Comparison of ENCODE assay signal across 9 cellular contexts in genomic region chr9:93058357-93059096, GRCh38. TPM values are rescaled to one million over a fixed set of nuclear protein-coding genes. Genes with fewer than 3 reads are reported as not detected.
DNase-seq lines count a peak whose midpoint lies in the region; ATAC-seq, FAIRE-seq and TF ChIP-seq lines count a peak whose summit lies in the region.
"Had no signal": no experiment of that assay in that cellular context is flagged by ENCODE, and none has a peak within 500 bp of the region (broad histone marks: within the 10 kb centered on the region; RNA-seq: fewer than 3 reads in every experiment).

Gene SUSD3, plus strand, starts transcription at chr9:93058701. Its CDS starts 42 bp downstream, at chr9:93058743.

- FAIRE-seq in HTR-8/SVneo (lab: Jason Lieb, UNC) = no peak
- FAIRE-seq: endometrium had no signal

- H3K27me3 Mint-ChIP-seq in activated T-helper 17 cell treated with anti-CD3 and anti-CD28 coated beads, Interleukin-2, amount 50 U/mL, for 72 hours = no peaks in the 10 kb centered on the region
- H3K27me3 Mint-ChIP-seq in glutamatergic neuron (ENCODE audit: unreplicated experiment) = peaks cover 11% of the 10 kb centered on the region

- peak; percentile 90 for DNase-seq in GM12865 (ENCODE audit: low read depth)
- DNase-seq in HFF-Myc (ENCODE audit: extremely low read depth, low read depth) = no peak
- DNase-seq in NCI-H774 (lab: John Stamatoyannopoulos, UW) = peak; percentile 36
- peak; percentile 58 for DNase-seq in glutamatergic neuron
- DNase-seq in sciatic nerve (ENCODE audit: low spot score) = peak; percentile 81
- DNase-seq in HTR-8/SVneo (ENCODE audit: insufficient read length, low spot score) = no peak
- DNase-seq in NCI-H1092 (lab: John Stamatoyannopoulos, UW) = no peak

- peaks cover 24% of the 10 kb centered on the region for H3K4me1 Mint-ChIP-seq in activated T-helper 17 cell treated with anti-CD3 and anti-CD28 coated beads, Interleukin-2, amount 50 U/mL, for 72 hours
- H3K4me1 Mint-ChIP-seq in glutamatergic neuron (ENCODE audit: low read depth, unreplicated experiment) = peaks cover 9% of the 10 kb centered on the region

- TF ChIP-seq CTCF in GM12865 (IDR thresholded peaks at IDR 0.05; ENCODE audit: insufficient read depth, low read depth, low read length, missing control alignments) (no peak), HFF-Myc (IDR thresholded peaks at IDR 0.05; ENCODE audit: low read depth, low read length, missing control alignments) (no peak), glutamatergic neuron (IDR thresholded peaks at IDR 0.05; ENCODE audit: partially characterized antibody, unreplicated experiment) (no peak)

- H3K4me3 ChIP-seq in GM12865 (ENCODE audit: low read depth, low read length) = peak within 1 kb of the TSS; percentile 64
- H3K4me3 ChIP-seq in HFF-Myc (replicated peaks; ENCODE audit: low read depth, low read length) = peak within 1 kb of the TSS; percentile 23

- no peaks in the 10 kb centered on the region for H3K9me3 Mint-ChIP-seq in activated T-helper 17 cell treated with anti-CD3 and anti-CD28 coated beads, Interleukin-2, amount 50 U/mL, for 72 hours
- H3K9me3 Mint-ChIP-seq in glutamatergic neuron (ENCODE audit: unreplicated experiment) = peaks cover 8% of the 10 kb centered on the region

- peak within 1 kb of the TSS; percentile 94 for H3K4me3 Mint-ChIP-seq in activated T-helper 17 cell treated with anti-CD3 and anti-CD28 coated beads, Interleukin-2, amount 50 U/mL, for 72 hours
- no peak within 1 kb of the TSS for H3K4me3 Mint-ChIP-seq in glutamatergic neuron (ENCODE audit: unreplicated experiment)

- H3K27ac Mint-ChIP-seq in activated T-helper 17 cell treated with anti-CD3 and anti-CD28 coated beads, Interleukin-2, amount 50 U/mL, for 72 hours = peak within 1 kb of the TSS; percentile 94
- H3K27ac Mint-ChIP-seq in glutamatergic neuron (ENCODE audit: unreplicated experiment) = no peak within 1 kb of the TSS

- intact Hi-C loops in sciatic nerve (cut with DNase I) = no loop called here

- ATAC-seq in activated T-helper 17 cell treated with anti-CD3 and anti-CD28 coated beads, Interleukin-2, amount 50 U/mL, for 72 hours (replicated peaks) = peak; percentile 73
- ATAC-seq in sciatic nerve = peak; percentile 76

- H3K36me3 Mint-ChIP-seq in activated T-helper 17 cell treated with anti-CD3 and anti-CD28 coated beads, Interleukin-2, amount 50 U/mL, for 72 hours (ENCODE audit: low read depth) = peaks cover 10% of the 10 kb centered on the region
- no peaks in the 10 kb centered on the region for H3K36me3 Mint-ChIP-seq in glutamatergic neuron (ENCODE audit: unreplicated experiment)

RNA-seq across cellular contexts. Expression of gene SUSD3, which starts in this region (rescaled TPM):
- 10 to 100 TPM; 45.4 to 68.4 TPM for total RNA-seq in activated T-helper 17 cell treated with anti-CD3 and anti-CD28 coated beads, Interleukin-2, amount 50 U/mL, for 72 hours
- total RNA-seq in glutamatergic neuron (ENCODE audit: unreplicated experiment) (not detected), sciatic nerve (6.6 TPM)

Comparison
In these comparisons a context has a peak if more than half of its experiments do, and no peak if none do; other contexts are left out.
1. Peak in DNase-seq in glutamatergic neuron; RNA of the gene not detected or under 1 TPM.
2. DNase-seq: peak in GM12865 (single experiment), NCI-H774 (single experiment) and sciatic nerve (single experiment); none in HFF-Myc (single experiment), HTR-8/SVneo (single experiment) and NCI-H1092 (single experiment).